8 cellular contexts compared by ENCODE assay signal in the genomic region with DNA sequence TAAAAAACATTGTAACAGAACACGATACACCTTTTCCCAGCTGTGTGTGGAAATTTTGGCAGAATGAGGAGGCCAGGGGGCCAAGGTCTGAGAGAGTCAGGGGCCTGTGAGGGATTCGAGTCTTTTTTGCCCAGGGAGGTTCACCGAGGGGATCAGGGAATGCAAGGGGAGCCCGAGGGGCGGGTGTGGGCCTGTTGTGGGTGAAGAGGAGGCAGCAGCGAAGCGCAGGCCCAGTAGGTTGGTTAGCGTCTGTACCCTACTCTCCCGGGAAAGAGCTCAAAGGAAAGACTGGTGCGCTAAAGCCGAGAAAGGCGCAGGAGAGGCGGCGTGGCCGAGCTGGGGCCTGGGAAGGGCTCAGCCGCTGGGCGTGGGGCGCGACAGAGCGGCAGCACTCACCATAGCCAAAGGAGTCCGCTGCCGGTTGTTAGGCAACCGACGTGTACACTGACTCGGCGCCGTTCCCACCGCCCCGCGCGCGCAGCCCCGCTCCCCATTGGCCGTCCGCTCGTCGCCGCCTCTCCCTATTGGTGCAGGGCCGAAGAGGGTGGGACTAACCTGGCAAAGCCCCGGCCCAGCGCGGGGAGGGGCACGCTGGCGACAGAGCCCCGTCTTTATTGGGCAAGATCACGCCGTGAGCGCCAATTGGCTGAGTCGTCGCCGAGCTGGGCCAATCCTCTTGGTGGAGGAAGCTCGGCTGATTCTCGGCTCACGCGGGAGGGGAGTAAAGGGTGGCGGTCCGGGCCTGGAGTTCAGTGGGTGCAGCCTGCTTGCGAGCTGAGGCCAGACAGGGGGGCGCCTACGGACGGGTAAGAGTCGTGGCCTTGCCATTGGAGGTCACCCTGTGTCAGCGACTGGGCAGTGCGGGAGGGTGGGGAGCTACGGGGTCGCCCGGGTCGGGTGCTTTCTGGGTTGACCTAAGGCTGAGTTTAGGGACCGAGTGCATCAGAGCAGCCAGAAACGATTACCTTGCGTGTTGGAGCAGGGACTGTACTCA. TPM values are rescaled to one million over a fixed set of nuclear protein-coding genes. Genes with fewer than 3 reads are reported as not detected.
DNase-seq lines count a peak whose midpoint lies in the region; FAIRE-seq and TF ChIP-seq lines count a peak whose summit lies in the region.

A gene (minus strand): TSS at position 446 of the 994 bp plus-strand sequence. CDS start 47 bp downstream, at position 399.
A gene (plus strand): TSS at position 752 of the 994 bp plus-strand sequence. CDS start 15,262 bp downstream, outside the sequence.

- H3K4me2 ChIP-seq in Loucy (ENCODE audit: low read depth, low read length, poor library complexity, severe bottlenecking): peak within 1 kb of the TSS; percentile 92

- H3K79me2 ChIP-seq in Loucy (ENCODE audit: insufficient read depth, low read length): peaks cover 35% of the 10 kb centered on the region

- H3K9me3 ChIP-seq in Loucy (ENCODE audit: insufficient read depth, low read depth, low read length): no peaks in the 10 kb centered on the region

- no peaks in the 10 kb centered on the region for H3K27me3 Mint-ChIP-seq in nephron (ENCODE audit: low read depth)
- H3K27me3 Mint-ChIP-seq in stimulated activated naive CD8-positive, alpha-beta T cell treated with anti-CD3 and anti-CD28 coated beads, Interleukin-15, Interleukin-2, amounts not matched to agents 100 ng/mL and 50 ng/mL, for 24 hours: no peaks in the 10 kb centered on the region

- DNase-seq in EL: peak; percentile 93
- DNase-seq in H54 (ENCODE audit: insufficient read length, low spot score): peak; percentile 89
- peak; percentile 91 for DNase-seq in activated effector memory CD4-positive, alpha-beta T cell treated with Interleukin-2 at 50 U/mL for 16 hours
- DNase-seq in fibroblast of the aortic adventitia (ENCODE audit: low read depth): peak; percentile 93

- H3K27me3 ChIP-seq in Loucy (ENCODE audit: insufficient read depth, low read length, poor library complexity, severe bottlenecking): no peaks in the 10 kb centered on the region

- peaks cover 30% of the 10 kb centered on the region for H3K36me3 Mint-ChIP-seq in nephron (ENCODE audit: low read depth)
- H3K36me3 Mint-ChIP-seq in stimulated activated naive CD8-positive, alpha-beta T cell treated with anti-CD3 and anti-CD28 coated beads, Interleukin-15, Interleukin-2, amounts not matched to agents 100 ng/mL and 50 ng/mL, for 24 hours (ENCODE audit: low read depth): peaks cover 6% of the 10 kb centered on the region

- peak within 1 kb of the TSS; percentile 92 for H3K9ac ChIP-seq in Loucy (ENCODE audit: low read depth, low read length, poor library complexity, severe bottlenecking)

- peaks cover 2% of the 10 kb centered on the region for H4K20me1 ChIP-seq in Loucy (ENCODE audit: insufficient read depth, low read length, poor library complexity, severe bottlenecking)

- peaks cover 15% of the 10 kb centered on the region for H3K4me1 ChIP-seq in Loucy (ENCODE audit: insufficient read depth, low read length, poor library complexity, severe bottlenecking)

- no peaks in the 10 kb centered on the region for H3F3A ChIP-seq in Loucy (ENCODE audit: low read depth)

- peaks cover 16% of the 10 kb centered on the region for H3K9me3 Mint-ChIP-seq in nephron
- H3K9me3 Mint-ChIP-seq in stimulated activated naive CD8-positive, alpha-beta T cell treated with anti-CD3 and anti-CD28 coated beads, Interleukin-15, Interleukin-2, amounts not matched to agents 100 ng/mL and 50 ng/mL, for 24 hours: no peaks in the 10 kb centered on the region

- H3K4me3 ChIP-seq in Loucy (ENCODE audit: low read length, poor library complexity, severe bottlenecking) (peak within 1 kb of the TSS; percentile 95), fibroblast of the aortic adventitia (ENCODE audit: low read depth, low read length) (peak within 1 kb of the TSS; percentile 70)

- TF ChIP-seq POLR2A in H54 (IDR thresholded peaks at IDR 0.05; ENCODE audit: low read depth, low read length) (peak; percentile 58), Raji (IDR thresholded peaks at IDR 0.05; ENCODE audit: insufficient read depth, low read depth, low read length) (peak; percentile 68)

- FAIRE-seq in H54 (lab: Jason Lieb, UNC): peak; percentile 91

- no peak for TF ChIP-seq CTCF in Loucy (conservative IDR thresholded peaks at IDR 0.05; ENCODE audit: low read length)
- no peak for TF ChIP-seq CTCF in fibroblast of the aortic adventitia (IDR thresholded peaks at IDR 0.05; ENCODE audit: insufficient read depth, low read length)
- TF ChIP-seq CTCF in nephron (IDR thresholded peaks at IDR 0.05; ENCODE audit: unreplicated experiment in 3 of 3): no peak

- H3K36me3 ChIP-seq in Loucy (ENCODE audit: insufficient read depth, low read length): no peaks in the 10 kb centered on the region

- peaks cover 17% of the 10 kb centered on the region for H3K4me1 Mint-ChIP-seq in nephron
- peaks cover 18% of the 10 kb centered on the region for H3K4me1 Mint-ChIP-seq in stimulated activated naive CD8-positive, alpha-beta T cell treated with anti-CD3 and anti-CD28 coated beads, Interleukin-15, Interleukin-2, amounts not matched to agents 100 ng/mL and 50 ng/mL, for 24 hours (ENCODE audit: low read depth)

- H3K9me2 ChIP-seq in Loucy (replicated peaks; ENCODE audit: low read depth, low read length): no peaks in the 10 kb centered on the region

- H2AFZ ChIP-seq in Loucy (ENCODE audit: low read length): peak within 1 kb of the TSS; percentile 68; the same call in 1 of the 2 replicates

- peak within 1 kb of the TSS; percentile 30 to 96 (median 85) for H3K27ac Mint-ChIP-seq in nephron
- peak within 1 kb of the TSS; percentile 89 for H3K27ac Mint-ChIP-seq in stimulated activated naive CD8-positive, alpha-beta T cell treated with anti-CD3 and anti-CD28 coated beads, Interleukin-15, Interleukin-2, amounts not matched to agents 100 ng/mL and 50 ng/mL, for 24 hours

- H3K4me3 Mint-ChIP-seq in nephron: peak within 1 kb of the TSS; percentile 88 to 99 (median 97)
- peak within 1 kb of the TSS; percentile 92 for H3K4me3 Mint-ChIP-seq in stimulated activated naive CD8-positive, alpha-beta T cell treated with anti-CD3 and anti-CD28 coated beads, Interleukin-15, Interleukin-2, amounts not matched to agents 100 ng/mL and 50 ng/mL, for 24 hours

RNA-seq across cellular contexts. Expression of the first gene that starts in this region (rescaled TPM):
- total RNA-seq in fibroblast of the aortic adventitia (ENCODE audit: low replicate concordance): 65.7 and 209 TPM in 2 replicates

RNA-seq across cellular contexts. Expression of the second gene that starts in this region (rescaled TPM):
- 8.8 and 11.7 TPM in 2 replicates for total RNA-seq in fibroblast of the aortic adventitia (ENCODE audit: low replicate concordance)

Comparison
In these comparisons a context has a peak if more than half of its experiments do, and no peak if none do; other contexts are left out.
1. Peak in every context shown above with its lines: DNase-seq and H3K4me3 ChIP-seq.